Comparison of ENCODE assay signal across 29 cellular contexts in the genomic region with DNA sequence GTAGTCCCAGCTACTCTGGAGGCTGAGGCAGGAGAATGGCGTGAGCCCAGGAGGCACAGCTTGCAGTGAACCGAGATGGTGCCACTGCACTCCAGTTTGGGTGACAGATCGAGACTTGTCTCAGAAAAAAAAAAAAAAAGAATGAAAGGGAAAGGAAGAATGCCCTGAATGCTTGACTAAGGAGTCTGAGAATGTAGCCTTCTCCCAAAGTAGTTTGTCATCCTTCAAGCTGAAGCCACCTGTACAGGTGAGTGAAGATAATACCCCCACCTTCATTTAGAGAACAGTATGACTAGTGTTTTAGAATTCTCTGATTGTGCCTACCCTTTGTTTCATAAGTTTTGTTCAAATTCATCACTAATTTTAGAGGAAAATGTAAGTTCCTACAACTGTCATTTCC.
"Had no signal": no experiment of that assay in that cellular context is flagged by ENCODE, and none has a peak within 500 bp of the region (broad histone marks: within the 10 kb centered on the region; RNA-seq: fewer than 3 reads in every experiment).

No MANE protein-coding gene starts in this region.

- ATAC-seq: activated CD4-positive, alpha-beta T cell treated with anti-CD3 and anti-CD28 coated beads for 36 hours; activated CD4-positive, CD25-positive, alpha-beta regulatory T cell treated with anti-CD3 and anti-CD28 coated beads, Interleukin-2, amount 50 U/mL, for 24 hours; activated CD8-positive, alpha-beta memory T cell treated with anti-CD3 and anti-CD28 coated beads, Interleukin-2, amount 10 ng/mL, durations not matched to agents 7 days and 5 days; activated CD8-positive, alpha-beta T cell treated with anti-CD3 and anti-CD28 coated beads, Interleukin-2, amount 10 ng/mL, durations not matched to agents 7 days and 5 days; activated naive CD8-positive, alpha-beta T cell treated with anti-CD3 and anti-CD28 coated beads, Interleukin-2, amount 50 U/mL, for 24 hours; T-cell; WTC11 had no signal

- H3K4me3 ChIP-seq: ascending aorta had no signal

- DNase-seq: activated CD4-positive, alpha-beta memory T cell treated with anti-CD3 and anti-CD28 coated beads, Interleukin-2, amount 10 ng/mL, durations not matched to agents 7 days and 5 days; activated CD4-positive, alpha-beta T cell treated with anti-CD3 and anti-CD28 coated beads for 1 hour; activated CD4-positive, alpha-beta T cell treated with anti-CD3 and anti-CD28 coated beads for 36 hours; activated CD4-positive, alpha-beta T cell treated with anti-CD3 and anti-CD28 coated beads for 48 hours; activated CD4-positive, alpha-beta T cell treated with anti-CD3 and anti-CD28 coated beads, Interleukin-2, amount 10 ng/mL, durations not matched to agents 7 days and 5 days; activated CD4-positive, alpha-beta T cell treated with anti-CD3 and anti-CD28 coated beads, Interleukin-2, amount 50 U/mL, for 48 hours; activated CD4-positive, CD25-positive, alpha-beta regulatory T cell; activated CD8-positive, alpha-beta memory T cell treated with anti-CD3 and anti-CD28 coated beads for 24 hours; activated CD8-positive, alpha-beta memory T cell treated with anti-CD3 and anti-CD28 coated beads, Interleukin-2, amount 10 ng/mL, durations not matched to agents 7 days and 5 days; activated CD8-positive, alpha-beta memory T cell treated with anti-CD3 and anti-CD28 coated beads, Interleukin-2, amount 50 U/mL, for 48 hours; activated CD8-positive, alpha-beta T cell treated with anti-CD3 and anti-CD28 coated beads, Interleukin-2, amount 10 ng/mL, durations not matched to agents 7 days and 5 days; activated effector memory CD4-positive, alpha-beta T cell treated with Interleukin-2 at 50 U/mL for 16 hours; activated gamma-delta T cell; activated naive CD4-positive, alpha-beta T cell treated with anti-CD3 and anti-CD28 coated beads, Interleukin-2, amount 10 ng/mL, durations not matched to agents 7 days and 5 days; activated naive CD4-positive, alpha-beta T cell treated with Interleukin-2 at 50 U/mL for 16 hours; activated naive CD8-positive, alpha-beta T cell treated with anti-CD3 and anti-CD28 coated beads, Interleukin-2, amount 10 ng/mL, durations not matched to agents 7 days and 5 days; activated naive CD8-positive, alpha-beta T cell treated with anti-CD3 and anti-CD28 coated beads, Interleukin-2, amount 50 U/mL, for 24 hours; activated T-cell treated with anti-CD3 and anti-CD28 coated beads, Interleukin-2, amount 50 U/mL, for 24 hours; activated T-cell treated with anti-CD3 and anti-CD28 coated beads, Interleukin-2, amount 50 U/mL, for 48 hours; amygdala; anterior cingulate cortex; central memory CD4-positive, alpha-beta T cell; T-cell; T-helper 2 cell; T-helper 9 cell; WERI-Rb-1 had no signal

- H3K27me3 ChIP-seq: ascending aorta had no signal
